9 cellular contexts compared by ENCODE assay signal in genomic region chrX:154517101-154517781, GRCh38. TPM values are rescaled to one million over a fixed set of nuclear protein-coding genes. Genes with fewer than 3 reads are reported as not detected.
DNase-seq lines count a peak whose midpoint lies in the region; ATAC-seq and TF ChIP-seq lines count a peak whose summit lies in the region.
"Had no signal": no experiment of that assay in that cellular context is flagged by ENCODE, and none has a peak within 500 bp of the region (broad histone marks: within the 10 kb centered on the region; RNA-seq: fewer than 3 reads in every experiment).

No MANE protein-coding gene starts in this region.

- H3K9me3 Mint-ChIP-seq in dendritic cell treated with granulocyte-macrophage colony-stimulating factor and Interleukin-4, amounts not matched to agents 40 ng/mL and 50 ng/mL, for 4 days = no peaks in the 10 kb centered on the region

- no peaks in the 10 kb centered on the region for H3K9me3 ChIP-seq in NT2/D1 (ENCODE audit: insufficient read depth, low read length)
- no peaks in the 10 kb centered on the region for H3K9me3 ChIP-seq in thoracic aorta

- no peak for ATAC-seq in thoracic aorta (ENCODE audit: insufficient number of reproducible peaks, low FRiP score, low read depth)
- no peak for ATAC-seq in GM18505 (IDR thresholded peaks at IDR 0.05; ENCODE audit: unreplicated experiment)

- H2BK5ac ChIP-seq in mesendoderm (ENCODE audit: low read length) = no peak overlapping the region

- no peak overlapping the region for H3K27ac ChIP-seq in mesendoderm (ENCODE audit: low read depth, low read length)
- peak overlapping the region; percentile 85 to 86 for H3K27ac ChIP-seq in thoracic aorta

- no peak overlapping the region for H3K4ac ChIP-seq in mesendoderm (ENCODE audit: low read depth, low read length)

- no peak for TF ChIP-seq POLR2A in GM18505 (IDR thresholded peaks at IDR 0.05; ENCODE audit: borderline replicate concordance, extremely low read depth, insufficient read depth, insufficient read length)

- H3K36me3 ChIP-seq in NT2/D1 (ENCODE audit: insufficient read depth, insufficient read length, low read length) (no peaks in the 10 kb centered on the region), mesendoderm (ENCODE audit: control insufficient read depth, insufficient read depth, low read length) (no peaks in the 10 kb centered on the region), thoracic aorta (no peaks in the 10 kb centered on the region)

- H2BK15ac ChIP-seq in mesendoderm (replicated peaks; ENCODE audit: low read depth) = no peak overlapping the region

- no peak for TF ChIP-seq CTCF in thoracic aorta (IDR thresholded peaks at IDR 0.05)

- WGBS in mesendoderm (ENCODE audit: extremely low coverage, insufficient coverage, low lambda C conversion rate) = no CpG with 5 or more reads among the region's 25 CpGs

- no peak overlapping the region for H2AK5ac ChIP-seq in mesendoderm (ENCODE audit: low read length)

- intact Hi-C loops in dendritic cell treated with granulocyte-macrophage colony-stimulating factor and Interleukin-4, amounts not matched to agents 40 ng/mL and 50 ng/mL, for 4 days (cut with micrococcal nuclease) = no loop called here

- no peak overlapping the region for H3K4me3 Mint-ChIP-seq in dendritic cell treated with granulocyte-macrophage colony-stimulating factor and Interleukin-4, amounts not matched to agents 40 ng/mL and 50 ng/mL, for 4 days

- H3K9ac ChIP-seq in NT2/D1 (ENCODE audit: insufficient read length, low read depth) = peak overlapping the region; percentile 32
- peak overlapping the region; percentile 40 for H3K9ac ChIP-seq in mesendoderm (ENCODE audit: low read length)

- peak overlapping the region; percentile 88 for H3K56ac ChIP-seq in mesendoderm (ENCODE audit: low read length)

- H3K18ac ChIP-seq in mesendoderm (ENCODE audit: low read length) = peak overlapping the region; percentile 1

- H3K4me3 ChIP-seq in NT2/D1 (ENCODE audit: insufficient read length, low read depth) (peak overlapping the region; percentile 15), mesendoderm (ENCODE audit: low read length) (no peak overlapping the region), thoracic aorta (peak overlapping the region; percentile 81)

- no peaks in the 10 kb centered on the region for H3K27me3 Mint-ChIP-seq in dendritic cell treated with granulocyte-macrophage colony-stimulating factor and Interleukin-4, amounts not matched to agents 40 ng/mL and 50 ng/mL, for 4 days

- H2BK120ac ChIP-seq in mesendoderm (ENCODE audit: low read depth, low read length) = no peak overlapping the region

- no peak overlapping the region for H4K5ac ChIP-seq in mesendoderm (ENCODE audit: low read length)

- H3K4me1 ChIP-seq in NT2/D1 (ENCODE audit: insufficient read depth, insufficient read length) (no peaks in the 10 kb centered on the region), mesendoderm (ENCODE audit: control insufficient read depth, low read depth, low read length) (no peaks in the 10 kb centered on the region), thoracic aorta (ENCODE audit: control insufficient read depth in 1 of 2, low read depth in 2 of 2) (peaks cover 3 to 13% of the 10 kb centered on the region in 2 donors)

- H3K27ac Mint-ChIP-seq in dendritic cell treated with granulocyte-macrophage colony-stimulating factor and Interleukin-4, amounts not matched to agents 40 ng/mL and 50 ng/mL, for 4 days = peak overlapping the region; percentile 92

- H3K36me3 Mint-ChIP-seq in dendritic cell treated with granulocyte-macrophage colony-stimulating factor and Interleukin-4, amounts not matched to agents 40 ng/mL and 50 ng/mL, for 4 days (ENCODE audit: low read depth) = peaks cover 7% of the 10 kb centered on the region

- peaks cover 27% of the 10 kb centered on the region for H3K4me1 Mint-ChIP-seq in dendritic cell treated with granulocyte-macrophage colony-stimulating factor and Interleukin-4, amounts not matched to agents 40 ng/mL and 50 ng/mL, for 4 days (ENCODE audit: low read depth)

- H4K8ac ChIP-seq in mesendoderm (ENCODE audit: low read depth, low read length) = no peak overlapping the region

- H3K27me3 ChIP-seq in NT2/D1 (ENCODE audit: insufficient read depth, insufficient read length) (no peaks in the 10 kb centered on the region), mesendoderm (ENCODE audit: insufficient read depth, low read length, poor library complexity) (no peaks in the 10 kb centered on the region), thoracic aorta (replicated peaks; ENCODE audit: insufficient read depth) (no peaks in the 10 kb centered on the region)

- no peak for DNase-seq in NT2/D1 (ENCODE audit: low read depth, low spot score)
- peak; percentile 88 for DNase-seq in mesendoderm
- no peak for DNase-seq in thoracic aorta (ENCODE audit: low spot score)
- DNase-seq in GOT3 (lab: John Stamatoyannopoulos, UW) = no peak
- DNase-seq in GM19238 (ENCODE audit: insufficient read length, low spot score) = no peak
- no peak for DNase-seq in stimulated activated CD8-positive, alpha-beta memory T cell treated with anti-CD3 and anti-CD28 coated beads, Interleukin-4, amount 100 ng/mL, for 48 hours
- DNase-seq: activated CD4-positive, alpha-beta T cell treated with anti-CD3 and anti-CD28 coated beads, Interleukin-2, amount 50 U/mL, for 48 hours had no signal

- H3K4me2 ChIP-seq in mesendoderm (ENCODE audit: low read length) = peak overlapping the region; percentile 78

- H3K23ac ChIP-seq in mesendoderm (ENCODE audit: low read length) = no peak overlapping the region

- no peaks in the 10 kb centered on the region for H3K79me1 ChIP-seq in mesendoderm (ENCODE audit: low read length)

- no peaks in the 10 kb centered on the region for H3K79me2 ChIP-seq in mesendoderm (ENCODE audit: control insufficient read depth, insufficient read depth, low read length)

RNA-seq across cellular contexts. Expression of gene FAM3A, which starts 1.2 kb away (rescaled TPM):
- polyA plus RNA-seq in mesendoderm (2013, experiment 1 of 2) = 13.9 TPM
- 13.2 TPM for polyA plus RNA-seq in mesendoderm (2013, experiment 2 of 2)
- 10 to 100 TPM; 31.0 to 52.3 TPM for total RNA-seq in thoracic aorta

RNA-seq across cellular contexts. Expression of gene SLC10A3, which starts 26.8 kb away (rescaled TPM):
- 8.7 TPM for polyA plus RNA-seq in mesendoderm (2013, experiment 1 of 2)
- polyA plus RNA-seq in mesendoderm (2013, experiment 2 of 2) = 8.9 TPM
- 10 to 100 TPM; 26.7 to 55.5 TPM for total RNA-seq in thoracic aorta

RNA-seq across cellular contexts. Expression of gene G6PD, which starts 29.4 kb away (rescaled TPM):
- 47.0 TPM for polyA plus RNA-seq in mesendoderm (2013, experiment 1 of 2)
- 49.5 TPM for polyA plus RNA-seq in mesendoderm (2013, experiment 2 of 2)
- 10 to 100 TPM; 67.3 to 70.1 TPM for total RNA-seq in thoracic aorta

RNA-seq across cellular contexts. Expression of gene IKBKG, which starts 30.2 kb away (rescaled TPM):
- 11.1 TPM for polyA plus RNA-seq in mesendoderm (2013, experiment 1 of 2)
- 11.7 TPM for polyA plus RNA-seq in mesendoderm (2013, experiment 2 of 2)
- total RNA-seq in thoracic aorta = 10 to 100 TPM; 25.7 to 52.8 TPM

RNA-seq across cellular contexts. Expression of gene UBL4A, which starts 30.8 kb away (rescaled TPM):
- 13.6 TPM for polyA plus RNA-seq in mesendoderm (2013, experiment 1 of 2)
- polyA plus RNA-seq in mesendoderm (2013, experiment 2 of 2) = 14.1 TPM
- 10 to 100 TPM; 28.1 to 67.1 TPM for total RNA-seq in thoracic aorta
